ENCODE assay signal across 9 cellular contexts in the genomic region with DNA sequence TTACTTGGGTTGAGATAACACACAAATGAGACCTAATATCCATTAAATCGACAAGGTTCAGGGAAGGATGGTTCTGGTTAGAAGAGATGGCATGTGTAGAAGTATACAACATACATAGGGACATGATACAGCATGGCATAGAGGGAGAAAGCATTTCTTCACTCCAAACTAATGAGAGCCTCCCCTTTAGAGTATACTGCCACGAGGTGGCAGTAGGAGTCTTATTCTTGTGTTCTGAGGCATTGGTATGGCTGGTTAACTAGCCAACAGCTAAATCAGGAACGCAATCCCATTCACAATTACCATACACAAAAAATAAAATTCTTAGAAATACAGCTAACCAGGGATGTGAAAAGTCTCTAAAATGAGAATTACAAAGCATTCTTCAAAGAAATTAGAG. TPM values are rescaled to one million over a fixed set of nuclear protein-coding genes. Genes with fewer than 3 reads are reported as not detected.
DNase-seq lines count a peak whose midpoint lies in the region; ATAC-seq, FAIRE-seq and TF ChIP-seq lines count a peak whose summit lies in the region.
"Had no signal": no experiment of that assay in that cellular context is flagged by ENCODE, and none has a peak within 500 bp of the region (broad histone marks: within the 10 kb centered on the region; RNA-seq: fewer than 3 reads in every experiment).

No MANE protein-coding gene starts in this region.

- H3K36me3 Mint-ChIP-seq in Calu3 (ENCODE audit: insufficient read depth, unreplicated experiment), result no peaks in the 10 kb centered on the region

- intact Hi-C loops in Calu3 (cut with micrococcal nuclease; ENCODE audit: unreplicated experiment) (loop anchor here (1.0 to 10.0 kb wide), 2 partner anchors 113 to 166 kb away; a partner anchor contains a TSS), ascending aorta (cut with DNase I) (no loop called here), esophagus squamous epithelium (cut with DNase I) (loop anchor here (10.0 kb wide), 1 partner anchor 163 kb away; no protein-coding TSS in a partner anchor)

- H3K9ac ChIP-seq in NT2/D1 (ENCODE audit: insufficient read length, low read depth), result no peak overlapping the region

- CTCF ChIA-PET in Calu3 (lab: Charles Lee), result interaction anchor here (0.8 kb wide), 1 partner anchor 166 kb away, joined by 3 read pairs; no protein-coding TSS in a partner anchor

- H3K27me3 ChIP-seq in NT2/D1 (ENCODE audit: insufficient read depth, insufficient read length), result no peaks in the 10 kb centered on the region
- no peaks in the 10 kb centered on the region for H3K27me3 ChIP-seq in ascending aorta
- no peaks in the 10 kb centered on the region for H3K27me3 ChIP-seq in esophagus squamous epithelium

- peaks cover 11% of the 10 kb centered on the region for H3K27me3 Mint-ChIP-seq in Calu3 (ENCODE audit: unreplicated experiment)

- TF ChIP-seq CTCF in Calu3 (IDR thresholded peaks at IDR 0.05; ENCODE audit: unreplicated experiment) (no peak), GM20000 (IDR thresholded peaks at IDR 0.05; ENCODE audit: extremely low read depth, missing control alignments) (peak; percentile 3), ascending aorta (IDR thresholded peaks at IDR 0.05) (peak in 2 of 3 experiments; percentile 17 to 34), esophagus squamous epithelium (IDR thresholded peaks at IDR 0.05) (peak in 3 of 6 experiments; percentile 31 to 47 (median 37))

- peak; percentile 90 for ATAC-seq in left lobe of liver
- ATAC-seq in HG03025 (IDR thresholded peaks at IDR 0.05; ENCODE audit: low FRiP score, unreplicated experiment), result no peak

- no peak for TF ChIP-seq POLR2A in esophagus squamous epithelium (IDR thresholded peaks at IDR 0.05)

- WGBS in esophagus squamous epithelium, 2 donors, result 6 to 30% methylated on average over 3 of the region's 3 CpGs

- H3K27ac Mint-ChIP-seq in Calu3 (ENCODE audit: unreplicated experiment), result no peak overlapping the region

- no peak overlapping the region for H3K27ac ChIP-seq in ascending aorta
- H3K27ac ChIP-seq in esophagus squamous epithelium, result no peak overlapping the region
- H3K27ac ChIP-seq: skin epidermis had no signal

- H3K4me1 ChIP-seq in NT2/D1 (ENCODE audit: insufficient read depth, insufficient read length) (peaks cover 3% of the 10 kb centered on the region), ascending aorta (no peaks in the 10 kb centered on the region), esophagus squamous epithelium (no peaks in the 10 kb centered on the region)

- H3K36me3 ChIP-seq in NT2/D1 (ENCODE audit: insufficient read depth, insufficient read length, low read length), result no peaks in the 10 kb centered on the region
- H3K36me3 ChIP-seq in ascending aorta, result no peaks in the 10 kb centered on the region
- no peaks in the 10 kb centered on the region for H3K36me3 ChIP-seq in esophagus squamous epithelium

- no TSS peak for BruUV-seq in Calu3 (replicated peaks; lab: Mats Ljungman, UMichigan)

- no peak for FAIRE-seq in urothelium cell line (lab: Jason Lieb, UNC)

- peak; percentile 21 for DNase-seq in Calu3
- peak; percentile 23 for DNase-seq in GM20000 (ENCODE audit: low spot score)
- peak; percentile 36 for DNase-seq in NT2/D1 (ENCODE audit: low read depth, low spot score)
- no peak for DNase-seq in ascending aorta (ENCODE audit: low spot score in 2 of 2)
- no peak for DNase-seq in left lobe of liver (ENCODE audit: low spot score)
- DNase-seq in urothelium cell line (ENCODE audit: low spot score), result peak; percentile 15
- DNase-seq in esophagus squamous epithelium (lab: John Stamatoyannopoulos, UW), result no peak

- H3K4me3 ChIP-seq in NT2/D1 (ENCODE audit: insufficient read length, low read depth) (no peak overlapping the region), ascending aorta (no peak overlapping the region), esophagus squamous epithelium (no peak overlapping the region)
- H3K4me3 ChIP-seq: skin epidermis had no signal

- H3K9me3 ChIP-seq in NT2/D1 (ENCODE audit: insufficient read depth, low read length) (no peaks in the 10 kb centered on the region), ascending aorta (peaks cover 0 to 4% of the 10 kb centered on the region in 2 donors), esophagus squamous epithelium (peaks cover 0 to 7% (median 0%) of the 10 kb centered on the region in 3 donors)

- H3K4me1 Mint-ChIP-seq in Calu3 (ENCODE audit: low read depth, unreplicated experiment), result no peaks in the 10 kb centered on the region

- no peaks in the 10 kb centered on the region for H3K9me3 Mint-ChIP-seq in Calu3 (ENCODE audit: low read depth, unreplicated experiment)

- no peak overlapping the region for H3K4me3 Mint-ChIP-seq in Calu3 (ENCODE audit: low read depth, unreplicated experiment)

RNA-seq across cellular contexts. Expression of a gene that starts 29.1 kb away (rescaled TPM):
- not detected in 2 replicates for total RNA-seq in Calu3 (2022)
- 1.4 TPM for total RNA-seq in ascending aorta
- 0.70 TPM for total RNA-seq in left lobe of liver
- total RNA-seq in esophagus squamous epithelium, result 10 to 100 TPM in 1 of 4 donors, 1 to 10 TPM in 2, under 1 TPM in 1; 0.70 to 44.4 (median 6.1) TPM

Comparison
In these comparisons a context has a peak if more than half of its experiments do, and no peak if none do; other contexts are left out.
1. DNase-seq: peak in Calu3 (single experiment), GM20000 (single experiment), NT2/D1 (single experiment) and urothelium cell line (single experiment); none in ascending aorta (0 of 2), left lobe of liver (single experiment) and esophagus squamous epithelium (single experiment).